ENCODE assay signal across 14 cellular contexts in genomic region chr9:101527066-101527465, GRCh38.
"Had no signal": no experiment of that assay in that cellular context is flagged by ENCODE, and none has a peak within 500 bp of the region (broad histone marks: within the 10 kb centered on the region; RNA-seq: fewer than 3 reads in every experiment).

No MANE protein-coding gene starts in this region.

- H3K9me3 ChIP-seq: sigmoid colon had no signal

- H3K36me3 ChIP-seq: sigmoid colon, WERI-Rb-1 had no signal

- H3K27me3 ChIP-seq: sigmoid colon had no signal

- H3K4me3 ChIP-seq: sigmoid colon had no signal

- DNase-seq: activated CD4-positive, alpha-beta T cell treated with anti-CD3 and anti-CD28 coated beads for 36 hours; activated CD8-positive, alpha-beta memory T cell treated with anti-CD3 and anti-CD28 coated beads, Interleukin-2, amount 50 U/mL, for 4 hours; activated CD8-positive, alpha-beta T cell treated with anti-CD3 and anti-CD28 coated beads for 36 hours; activated naive CD4-positive, alpha-beta T cell treated with Interleukin-2 at 50 U/mL for 16 hours; activated T-cell treated with anti-CD3 and anti-CD28 coated beads, Interleukin-2, amount 50 U/mL, for 72 hours; endodermal cell; foreskin fibroblast; natural killer cell; sigmoid colon; stimulated activated naive CD4-positive, alpha-beta T cell; T1000; trophoblast cell; WERI-Rb-1 had no signal

- ATAC-seq: activated CD4-positive, alpha-beta T cell treated with anti-CD3 and anti-CD28 coated beads for 36 hours; activated CD8-positive, alpha-beta T cell treated with anti-CD3 and anti-CD28 coated beads for 36 hours; activated T-cell treated with anti-CD3 and anti-CD28 coated beads, Interleukin-2, amount 50 U/mL, for 72 hours; left lobe of liver; natural killer cell had no signal

- H3K27ac ChIP-seq: sigmoid colon, WERI-Rb-1 had no signal
